In the genomic region with DNA sequence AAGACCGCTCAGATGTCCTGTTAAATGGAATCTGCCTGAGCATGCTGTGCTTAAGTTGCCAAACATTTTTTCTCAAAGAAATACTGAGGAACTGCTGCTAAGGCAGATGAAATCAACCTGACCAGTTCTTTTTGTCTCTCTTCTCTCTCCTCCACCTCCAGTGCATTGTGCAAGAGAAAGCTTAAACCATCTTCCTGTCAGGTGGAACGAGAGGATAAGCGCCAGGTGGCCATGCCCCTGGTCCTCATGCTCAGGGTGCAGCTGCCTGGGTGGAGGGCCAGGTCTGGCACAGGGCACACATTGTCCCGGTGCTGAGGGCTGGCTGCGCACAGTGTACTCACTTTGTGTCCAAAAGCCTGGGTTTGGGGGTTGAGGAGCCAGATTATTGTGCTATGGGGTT, we compare ENCODE assay signal across 16 cellular contexts.
DNase-seq lines count a peak whose midpoint lies in the region; ATAC-seq lines count a peak whose summit lies in the region.
"Had no signal": no experiment of that assay in that cellular context is flagged by ENCODE, and none has a peak within 500 bp of the region (broad histone marks: within the 10 kb centered on the region; RNA-seq: fewer than 3 reads in every experiment).

No MANE protein-coding gene starts in this region.

- ATAC-seq in HG03039 (IDR thresholded peaks at IDR 0.05; ENCODE audit: unreplicated experiment) (no peak), HG02798 (IDR thresholded peaks at IDR 0.05; ENCODE audit: poor library complexity, unreplicated experiment) (no peak)
- ATAC-seq: CD8-positive, alpha-beta T cell had no signal

- H2BK15ac ChIP-seq in neuronal stem cell (ENCODE audit: low read length) = no peak overlapping the region

- no peak overlapping the region for H2BK5ac ChIP-seq in neuronal stem cell (ENCODE audit: low read length)

- H2AFZ ChIP-seq in neuronal stem cell (ENCODE audit: low read length) = no peak overlapping the region

- H3K9ac ChIP-seq in neuronal stem cell (ENCODE audit: low read depth, low read length, poor library complexity) = no peak overlapping the region

- peak overlapping the region; percentile 34 for H3K27ac ChIP-seq in epithelial cell of prostate
- H3K27ac ChIP-seq in neuronal stem cell (replicated peaks; ENCODE audit: low read length) = no peak overlapping the region
- H3K27ac ChIP-seq: 22Rv1 had no signal

- no peak overlapping the region for H3K4me2 ChIP-seq in neuronal stem cell (ENCODE audit: insufficient read depth, low read length, poor library complexity, severe bottlenecking)

- H3K4ac ChIP-seq in neuronal stem cell (ENCODE audit: low read length) = no peak overlapping the region

- H3K79me1 ChIP-seq in neuronal stem cell (ENCODE audit: low read depth, low read length) = no peaks in the 10 kb centered on the region

- H2BK120ac ChIP-seq in neuronal stem cell (ENCODE audit: low read depth, low read length) = no peak overlapping the region

- H3K4me3 ChIP-seq in neuronal stem cell (ENCODE audit: low read length in 2 of 2) = no peak overlapping the region

- no peaks in the 10 kb centered on the region for H3K36me3 ChIP-seq in neuronal stem cell (replicated peaks in 1 of 2; ENCODE audit: control insufficient read depth in 2 of 2, insufficient read depth in 2 of 2, low read length in 2 of 2)

- peak overlapping the region; percentile 60 for H3K18ac ChIP-seq in neuronal stem cell (ENCODE audit: low read length)

- H3K23ac ChIP-seq in neuronal stem cell (ENCODE audit: low read depth, low read length, poor library complexity) = no peak overlapping the region

- H3K4me1 ChIP-seq in neuronal stem cell (ENCODE audit: control insufficient read depth in 2 of 2, insufficient read depth in 1 of 2, low read depth in 1 of 2, low read length in 2 of 2) = no peaks in the 10 kb centered on the region

- H3K27me3 ChIP-seq in neuronal stem cell (ENCODE audit: control insufficient read depth in 3 of 3, insufficient read depth in 3 of 3, low read depth in 1 of 3, low read length in 3 of 3) = no peaks in the 10 kb centered on the region

- H2BK12ac ChIP-seq in neuronal stem cell (ENCODE audit: low read length) = no peak overlapping the region

- no peak overlapping the region for H4K8ac ChIP-seq in neuronal stem cell (ENCODE audit: low read depth, low read length)

- no peaks in the 10 kb centered on the region for H3K9me3 ChIP-seq in neuronal stem cell (replicated peaks in 1 of 2; ENCODE audit: control insufficient read depth in 2 of 2, insufficient read depth in 1 of 2, low read depth in 1 of 2, low read length in 2 of 2)

- no peak overlapping the region for H2AK5ac ChIP-seq in neuronal stem cell (ENCODE audit: low read depth, low read length)

- H3K14ac ChIP-seq in neuronal stem cell (ENCODE audit: low read length) = no peak overlapping the region

- peak; percentile 8 for DNase-seq in DMS53 (lab: John Stamatoyannopoulos, UW)
- DNase-seq in DMS53 treated with DMSO at 0.1 percent for 48 hours (lab: John Stamatoyannopoulos, UW; ENCODE audit: unreplicated experiment) = no peak
- no peak for DNase-seq in epithelial cell of prostate (ENCODE audit: low read depth, low spot score)
- DNase-seq in neuronal stem cell (ENCODE audit: low spot score) = no peak
- DNase-seq in inferior parietal cortex (ENCODE audit: extremely low spot score) = no peak
- no peak for DNase-seq in activated T-cell treated with anti-CD3 and anti-CD28 coated beads, Interleukin-2, amount 50 U/mL, for 48 hours
- DNase-seq: CD8-positive, alpha-beta T cell; DMS79 treated with DMSO at 0.1 percent for 48 hours; KBM-7; NCI-H1048; NCI-H1436 treated with DMSO at 0.1 percent for 48 hours; NCI-H2029 treated with DMSO at 0.1 percent for 48 hours; NCI-H2171 treated with DMSO at 0.1 percent for 48 hours had no signal

- WGBS in neuronal stem cell (ENCODE audit: extremely low coverage in 2 of 2, insufficient read length in 2 of 2, insufficient replicate concordance in 1 of 2), 2 donors = no CpG with 5 or more reads among the region's 5 CpGs

- no peak overlapping the region for H4K91ac ChIP-seq in neuronal stem cell (ENCODE audit: low read depth, low read length, poor library complexity)
